ENCODE assay signal across 22 cellular contexts in genomic region chr5:171131499-171131898, GRCh38.
DNase-seq lines count a peak whose midpoint lies in the region; ATAC-seq, FAIRE-seq and TF ChIP-seq lines count a peak whose summit lies in the region.
"Had no signal": no experiment of that assay in that cellular context is flagged by ENCODE, and none has a peak within 500 bp of the region (broad histone marks: within the 10 kb centered on the region; RNA-seq: fewer than 3 reads in every experiment).

No MANE protein-coding gene starts in this region.

- no peaks in the 10 kb centered on the region for H3K36me3 Mint-ChIP-seq in CD4-positive, alpha-beta T cell (ENCODE audit: low read depth)
- H3K36me3 Mint-ChIP-seq: CD8-positive, alpha-beta T cell had no signal

- intact Hi-C loops in CD4-positive, alpha-beta T cell (cut with DNase I, micrococcal nuclease), result no loop called here

- no peak for ATAC-seq in CD4-positive, alpha-beta T cell (ENCODE audit: poor library complexity)
- ATAC-seq: CD8-positive, alpha-beta T cell; HCT116; Right ventricle myocardium inferior had no signal

- peak; percentile 81 for FAIRE-seq in D721Med (lab: Jason Lieb, UNC)
- FAIRE-seq: GM19239, H1, RCC 7860 had no signal

- no peak overlapping the region for H3K27ac ChIP-seq in CD4-positive, alpha-beta T cell (ENCODE audit: low read depth, low read length)
- H3K27ac ChIP-seq: BLaER1 treated with 17β-estradiol and CSF1 and Interleukin-3, amounts not matched to agents 10 nM and 100 nM had no signal

- H3K27me3 Mint-ChIP-seq in CD4-positive, alpha-beta T cell, result peaks cover 5% of the 10 kb centered on the region

- no peaks in the 10 kb centered on the region for H3K9me3 Mint-ChIP-seq in CD4-positive, alpha-beta T cell
- H3K9me3 Mint-ChIP-seq: CD8-positive, alpha-beta T cell; T-helper 1 cell treated with Interleukin-12 subunit alpha and Interleukin-12 subunit beta and Interleukin-4 antibody, amounts not matched to agents 30 μg/mL and 1 μg/mL, for 36 hours had no signal

- CTCF ChIA-PET in HEK293T (lab: Yijun Ruan, JAX), result no interaction called here
- CTCF ChIA-PET in CD4-positive, alpha-beta T cell (lab: Charles Lee), result interaction anchor here (1.8 kb wide), 1 partner anchor 11 kb away, joined by 6 read pairs; no protein-coding TSS in a partner anchor

- H3K4me1 Mint-ChIP-seq in CD4-positive, alpha-beta T cell (ENCODE audit: low read depth), result no peaks in the 10 kb centered on the region

- TF ChIP-seq CTCF in D721Med (IDR thresholded peaks at IDR 0.05; ENCODE audit: insufficient read depth, missing control alignments), result no peak
- TF ChIP-seq CTCF in CD4-positive, alpha-beta T cell (IDR thresholded peaks at IDR 0.05), result no peak

- no peaks in the 10 kb centered on the region for H3K27me3 ChIP-seq in CD4-positive, alpha-beta T cell (ENCODE audit: control insufficient read depth, insufficient read depth, low read length)
- H3K27me3 ChIP-seq: BLaER1 treated with 17β-estradiol and CSF1 and Interleukin-3, amounts not matched to agents 10 nM and 100 nM had no signal

- H3K9me3 ChIP-seq in CD4-positive, alpha-beta T cell (ENCODE audit: control insufficient read depth, low read length), result no peaks in the 10 kb centered on the region
- H3K9me3 ChIP-seq: BLaER1 treated with 17β-estradiol and CSF1 and Interleukin-3, amounts not matched to agents 10 nM and 100 nM had no signal

- H3K4me3 Mint-ChIP-seq in CD4-positive, alpha-beta T cell, result no peak overlapping the region
- H3K4me3 Mint-ChIP-seq: CD8-positive, alpha-beta T cell; T-helper 1 cell treated with Interleukin-12 subunit alpha and Interleukin-12 subunit beta and Interleukin-4 antibody, amounts not matched to agents 30 μg/mL and 1 μg/mL, for 36 hours had no signal

- H3K27ac Mint-ChIP-seq in CD4-positive, alpha-beta T cell, result no peak overlapping the region
- H3K27ac Mint-ChIP-seq: CD8-positive, alpha-beta T cell; T-helper 1 cell treated with Interleukin-12 subunit alpha and Interleukin-12 subunit beta and Interleukin-4 antibody, amounts not matched to agents 30 μg/mL and 1 μg/mL, for 36 hours had no signal

- POLR2A ChIA-PET in HEK293T (lab: Yijun Ruan, JAX), result no interaction called here
- POLR2A ChIA-PET in CD4-positive, alpha-beta T cell (lab: Charles Lee), result no interaction called here

- DNase-seq in D721Med (ENCODE audit: insufficient read length, low spot score) (no peak), HEK293T (ENCODE audit: extremely low spot score) (peak; percentile 14), NCI-H1436 treated with DMSO at 0.1 percent for 48 hours (lab: John Stamatoyannopoulos, UW) (peak; percentile 23), amniotic epithelial cell (ENCODE audit: low read depth) (peak; percentile 18), NCI-H2171 treated with DMSO at 0.1 percent for 48 hours (lab: John Stamatoyannopoulos, UW) (no peak), AG20443 (ENCODE audit: low spot score) (no peak)
- no peak for DNase-seq in CD4-positive, alpha-beta T cell
- DNase-seq: Calu3; CD8-positive, alpha-beta T cell; EL; GF-D8; IMR-90; NCI-H187 treated with DMSO at 0.1 percent for 48 hours; NCI-H446; T1000 had no signal

TF ChIP-seq in HEK293T, 16 proteins besides CTCF, POLR2A, EP300 and RAD21:
- TF ChIP-seq FOXK2 (IDR thresholded peaks at IDR 0.05) (no peak), FOXM1 (IDR thresholded peaks at IDR 0.05; ENCODE audit: borderline replicate concordance) (no peak), PKNOX1 (IDR thresholded peaks at IDR 0.05) (peak; percentile 90), SUZ12 (IDR thresholded peaks at IDR 0.05) (no peak)

Comparison
In these comparisons a context has a peak if more than half of its experiments do, and no peak if none do; other contexts are left out.
1. DNase-seq: peak in HEK293T (single experiment), NCI-H1436 treated with DMSO at 0.1 percent for 48 hours (single experiment) and amniotic epithelial cell (single experiment); none in D721Med (single experiment), NCI-H2171 treated with DMSO at 0.1 percent for 48 hours (single experiment), AG20443 (single experiment) and CD4-positive, alpha-beta T cell (0 of 10).